15 cellular contexts compared by ENCODE assay signal in genomic region chr2:71472019-71472418, GRCh38. TPM values are rescaled to one million over a fixed set of nuclear protein-coding genes. Genes with fewer than 3 reads are reported as not detected.
DNase-seq lines count a peak whose midpoint lies in the region; ATAC-seq, FAIRE-seq and TF ChIP-seq lines count a peak whose summit lies in the region.
"Had no signal": no experiment of that assay in that cellular context is flagged by ENCODE, and none has a peak within 500 bp of the region (broad histone marks: within the 10 kb centered on the region; RNA-seq: fewer than 3 reads in every experiment).

No MANE protein-coding gene starts in this region.

- H3K4me3 Mint-ChIP-seq in dendritic cell treated with granulocyte-macrophage colony-stimulating factor and Interleukin-4, amounts not matched to agents 40 ng/mL and 50 ng/mL, for 4 days: no peak overlapping the region
- H3K4me3 Mint-ChIP-seq in osteocyte (ENCODE audit: unreplicated experiment): no peak overlapping the region
- H3K4me3 Mint-ChIP-seq: CD8-positive, alpha-beta memory T cell; H9 had no signal

- DNase-seq in RCC 7860 (ENCODE audit: low spot score) (peak; percentile 24), osteocyte (ENCODE audit: extremely low spot score, unreplicated experiment) (no peak), right lobe of liver (no peak), mesenteric fat pad (ENCODE audit: low spot score) (no peak), breast epithelium (ENCODE audit: low spot score in 2 of 2) (no peak)
- DNase-seq: Caco-2; CD8-positive, alpha-beta memory T cell; DND-41; GF-D8; GOT3; H9 had no signal

- H3K27ac Mint-ChIP-seq in dendritic cell treated with granulocyte-macrophage colony-stimulating factor and Interleukin-4, amounts not matched to agents 40 ng/mL and 50 ng/mL, for 4 days: peak overlapping the region; percentile 87
- H3K27ac Mint-ChIP-seq in osteocyte (ENCODE audit: unreplicated experiment): peak overlapping the region; percentile 77
- H3K27ac Mint-ChIP-seq: CD8-positive, alpha-beta memory T cell; H9 had no signal

- intact Hi-C loops in dendritic cell treated with granulocyte-macrophage colony-stimulating factor and Interleukin-4, amounts not matched to agents 40 ng/mL and 50 ng/mL, for 4 days (cut with micrococcal nuclease): no loop called here
- intact Hi-C loops in right lobe of liver (cut with DNase I) (no loop called here), breast epithelium (cut with DNase I; ENCODE audit: low total_unique reads) (no loop called here)

- H3K27me3 ChIP-seq in right lobe of liver (no peaks in the 10 kb centered on the region), breast epithelium (no peaks in the 10 kb centered on the region)

- H3K36me3 Mint-ChIP-seq in dendritic cell treated with granulocyte-macrophage colony-stimulating factor and Interleukin-4, amounts not matched to agents 40 ng/mL and 50 ng/mL, for 4 days (ENCODE audit: low read depth): peaks cover 46% of the 10 kb centered on the region
- peaks cover 7% of the 10 kb centered on the region for H3K36me3 Mint-ChIP-seq in osteocyte (ENCODE audit: unreplicated experiment)
- H3K36me3 Mint-ChIP-seq: CD8-positive, alpha-beta memory T cell had no signal

- TF ChIP-seq POLR2A in right lobe of liver (IDR thresholded peaks at IDR 0.05) (no peak), breast epithelium (IDR thresholded peaks at IDR 0.05) (no peak)

- peaks cover 74% of the 10 kb centered on the region for H3K4me1 Mint-ChIP-seq in dendritic cell treated with granulocyte-macrophage colony-stimulating factor and Interleukin-4, amounts not matched to agents 40 ng/mL and 50 ng/mL, for 4 days (ENCODE audit: low read depth)
- peaks cover 74% of the 10 kb centered on the region for H3K4me1 Mint-ChIP-seq in osteocyte (ENCODE audit: unreplicated experiment)

- H3K27me3 Mint-ChIP-seq in dendritic cell treated with granulocyte-macrophage colony-stimulating factor and Interleukin-4, amounts not matched to agents 40 ng/mL and 50 ng/mL, for 4 days: peaks cover 9% of the 10 kb centered on the region
- H3K27me3 Mint-ChIP-seq in osteocyte (ENCODE audit: unreplicated experiment): no peaks in the 10 kb centered on the region

- H3K9me3 ChIP-seq in right lobe of liver (no peaks in the 10 kb centered on the region), breast epithelium (no peaks in the 10 kb centered on the region)
- H3K9me3 ChIP-seq: Caco-2 had no signal

- H3K36me3 ChIP-seq in right lobe of liver (no peaks in the 10 kb centered on the region), breast epithelium (no peaks in the 10 kb centered on the region)

- H3K27ac ChIP-seq in right lobe of liver (no peak overlapping the region), breast epithelium (no peak overlapping the region)

- no peaks in the 10 kb centered on the region for H3K9me3 Mint-ChIP-seq in dendritic cell treated with granulocyte-macrophage colony-stimulating factor and Interleukin-4, amounts not matched to agents 40 ng/mL and 50 ng/mL, for 4 days
- H3K9me3 Mint-ChIP-seq in osteocyte (ENCODE audit: unreplicated experiment): no peaks in the 10 kb centered on the region
- H3K9me3 Mint-ChIP-seq: CD8-positive, alpha-beta memory T cell; H9 had no signal

- peaks cover 0 to 1% (median 0%) of the 10 kb centered on the region in 4 donors for H3K4me1 ChIP-seq in right lobe of liver
- no peaks in the 10 kb centered on the region for H3K4me1 ChIP-seq in breast epithelium
- H3K4me1 ChIP-seq: Caco-2 had no signal

- H3K4me3 ChIP-seq in right lobe of liver: no peak overlapping the region
- no peak overlapping the region for H3K4me3 ChIP-seq in breast epithelium

- 40% methylated on average over 2 of the region's 2 CpGs for WGBS in right lobe of liver (ENCODE audit: insufficient coverage, low coverage, low lambda C conversion rate, missing lambda C conversion rate)

- peak; percentile 70 for FAIRE-seq in RCC 7860 (lab: Jason Lieb, UNC)
- FAIRE-seq: GM19239, HepG2 had no signal

- ATAC-seq in HG02610 (IDR thresholded peaks at IDR 0.05; ENCODE audit: unreplicated experiment): no peak
- no peak for ATAC-seq in right lobe of liver
- ATAC-seq: HepG2 had no signal

- TF ChIP-seq CTCF in osteocyte (IDR thresholded peaks at IDR 0.05): no peak
- TF ChIP-seq CTCF in right lobe of liver (IDR thresholded peaks at IDR 0.05): no peak
- TF ChIP-seq CTCF in breast epithelium (IDR thresholded peaks at IDR 0.05): no peak

RNA-seq across cellular contexts. Expression of gene DYSF, which starts 18.7 kb away (rescaled TPM):
- total RNA-seq in osteocyte: 68.8 and 72.0 TPM in 2 replicates
- total RNA-seq in right lobe of liver: 10 to 100 TPM; 21.8 to 55.0 (median 32.9) TPM
- total RNA-seq in mesenteric fat pad: 54.1 TPM
- 10 to 100 TPM in 1 of 3 donors, 1 to 10 TPM in 2; 3.0 to 15.7 (median 4.8) TPM for total RNA-seq in breast epithelium
